In genomic region chr18:11885278-11885991, GRCh38 we compare ENCODE assay signal across 21 cellular contexts. TPM values are rescaled to one million over a fixed set of nuclear protein-coding genes. Genes with fewer than 3 reads are reported as not detected.
A peak's percentile ranks its signal among the peaks of the same experiment; 100 is the strongest.
DNase-seq lines count a peak whose midpoint lies in the region; ATAC-seq, FAIRE-seq and TF ChIP-seq lines count a peak whose summit lies in the region.
"Had no signal": no experiment of that assay in that cellular context is flagged by ENCODE, and none has a peak within 500 bp of the region (broad histone marks: within the 10 kb centered on the region; RNA-seq: fewer than 3 reads in every experiment).

No MANE protein-coding gene starts in this region.

- no peak for TF ChIP-seq RAD21 in HepG2 (CRISPR knock-in tag; IDR thresholded peaks at IDR 0.05)

- no peak for TF ChIP-seq CTCF in GM20000 (IDR thresholded peaks at IDR 0.05; ENCODE audit: extremely low read depth, missing control alignments)
- TF ChIP-seq CTCF in HepG2 (CRISPR knock-in tag; IDR thresholded peaks at IDR 0.05): no peak

- H3K9me3 ChIP-seq in HepG2 (ENCODE audit: low read length) (no peaks in the 10 kb centered on the region), trophoblast cell (ENCODE audit: insufficient read depth, low read depth, low read length) (peaks cover 2% of the 10 kb centered on the region)
- H3K9me3 ChIP-seq: Peyer's patch, testis had no signal

- H3K27ac ChIP-seq in HepG2 (ENCODE audit: extremely low read length, insufficient read depth, low read length) (peak overlapping the region; percentile 42), trophoblast cell (ENCODE audit: low read depth, low read length) (no peak overlapping the region)
- H3K27ac ChIP-seq: SK-N-MC, testis had no signal

- H3K4ac ChIP-seq in trophoblast cell (ENCODE audit: low read depth, low read length): no peak overlapping the region

- 28% methylated on average over 20 of the region's 22 CpGs for WGBS in HepG2 (ENCODE audit: low lambda C conversion rate)
- no CpG with 5 or more reads among the region's 22 CpGs for WGBS in trophoblast cell (ENCODE audit: extremely low coverage, insufficient coverage, insufficient read length)

- CTCF ChIA-PET in HepG2 (lab: Yijun Ruan, JAX; ENCODE audit: low intra/inter-chr PET ratio, low total read pairs): no interaction called here

- H3K27me3 ChIP-seq in HepG2 (ENCODE audit: control insufficient read depth in 1 of 2, insufficient read depth in 2 of 2, low read length in 2 of 2) (no peaks in the 10 kb centered on the region), trophoblast cell (ENCODE audit: insufficient read depth, low read length) (no peaks in the 10 kb centered on the region)
- H3K27me3 ChIP-seq: Peyer's patch, testis had no signal

- no peaks in the 10 kb centered on the region for H4K20me1 ChIP-seq in HepG2 (ENCODE audit: insufficient read depth, low read length)

- H4K91ac ChIP-seq in trophoblast cell (ENCODE audit: low read depth, low read length): no peak overlapping the region

- no peak for TF ChIP-seq POLR2A in HepG2 (IDR thresholded peaks at IDR 0.05; ENCODE audit: insufficient read depth in 1 of 2, low read depth in 2 of 2, low read length in 2 of 2)

- TF ChIP-seq EP300 in HepG2 (IDR thresholded peaks at IDR 0.05; ENCODE audit: low read depth in 2 of 2, low read length in 2 of 2) (no peak), HepG2 (CRISPR knock-in tag; IDR thresholded peaks at IDR 0.05; ENCODE audit: borderline replicate concordance) (no peak)

- peak; percentile 32 for DNase-seq in GM20000 (ENCODE audit: low spot score)
- DNase-seq in SIG-M5 treated with dmso at 0.1 percent for 504 hours (lab: John Stamatoyannopoulos, UW; ENCODE audit: unreplicated experiment): peak; percentile 66
- DNase-seq in HepG2 (ENCODE audit: low spot score): peak; percentile 73
- peak; percentile 31 for DNase-seq in renal cortical epithelial cell (ENCODE audit: low read depth)
- DNase-seq in NCI-H510A (lab: John Stamatoyannopoulos, UW): no peak
- no peak for DNase-seq in trophoblast cell
- no peak for DNase-seq in islet precursor cell
- DNase-seq: activated T-cell treated with anti-CD3 and anti-CD28 coated beads, Interleukin-2, amount 50 U/mL, for 48 hours; cerebellar nuclear complex; effector memory CD8-positive, alpha-beta T cell; immature natural killer cell; mammary epithelial cell; NCI-H1436; NCI-H2171; NCI-H774; nephron progenitor cell; stimulated activated CD4-positive, alpha-beta T cell treated with anti-CD3 and anti-CD28 coated beads, Interleukin-12 subunit alpha, Interleukin-12 subunit beta, amount 100 ng/mL, for 4 hours; testis had no signal

- H2BK120ac ChIP-seq in trophoblast cell (ENCODE audit: insufficient read depth, low read length, poor library complexity): no peak overlapping the region

- H3K36me3 ChIP-seq in HepG2 (replicated peaks in 1 of 2; ENCODE audit: control insufficient read depth in 1 of 2, insufficient read depth in 2 of 2, low read length in 2 of 2) (no peaks in the 10 kb centered on the region; a peak in 2 of 5 replicates), trophoblast cell (ENCODE audit: control insufficient read depth in 1 of 2, insufficient read depth in 2 of 2, low read length in 2 of 2) (peaks cover 7 to 13% of the 10 kb centered on the region in 2 experiments)

- H3K18ac ChIP-seq in trophoblast cell (ENCODE audit: low read length): no peak overlapping the region

- no peaks in the 10 kb centered on the region for H3K79me1 ChIP-seq in trophoblast cell (ENCODE audit: low read length)

- peak; percentile 94 for FAIRE-seq in HepG2 (lab: Jason Lieb, UNC)

- no peak overlapping the region for H4K8ac ChIP-seq in trophoblast cell (ENCODE audit: low read depth, low read length)

- H3K4me2 ChIP-seq in HepG2 (ENCODE audit: low read depth, low read length) (peak overlapping the region; percentile 59), trophoblast cell (ENCODE audit: low read length) (no peak overlapping the region)

- H3K14ac ChIP-seq in trophoblast cell (ENCODE audit: low read length): no peak overlapping the region

- no peak overlapping the region for H2AK5ac ChIP-seq in trophoblast cell (ENCODE audit: low read length)

- H3K9ac ChIP-seq in HepG2 (ENCODE audit: insufficient read depth, low read depth, low read length) (no peak overlapping the region), trophoblast cell (ENCODE audit: low read length) (no peak overlapping the region)

- intact Hi-C loops in HepG2 (cut with micrococcal nuclease; ENCODE audit: unreplicated experiment): no loop called here

- peak overlapping the region in 2 of 3 experiments; percentile 18 to 22; a peak in 2 of 6 replicates for H3K4me3 ChIP-seq in HepG2 (replicated peaks in 1 of 3; ENCODE audit: insufficient read depth in 1 of 3, low read depth in 2 of 3, low read length in 3 of 3)
- H3K4me3 ChIP-seq in trophoblast cell (ENCODE audit: low read depth, low read length): no peak overlapping the region
- H3K4me3 ChIP-seq: Peyer's patch, SK-N-MC, testis had no signal

- H2BK5ac ChIP-seq in trophoblast cell (ENCODE audit: low read depth, low read length, poor library complexity): no peak overlapping the region

- peak; percentile 97 for ATAC-seq in HepG2
- ATAC-seq in HG02970 (IDR thresholded peaks at IDR 0.05; ENCODE audit: low FRiP score, unreplicated experiment): no peak
- ATAC-seq: effector memory CD8-positive, alpha-beta T cell had no signal

- no peak overlapping the region for H4K12ac ChIP-seq in trophoblast cell (ENCODE audit: low read depth, low read length)

- POLR2A ChIA-PET in HepG2 (lab: Yijun Ruan, JAX): interaction anchor here (0.8 to 1.5 kb wide), 7 partner anchors 20 to 110 kb away, joined by 3 to 7 read pairs (median 4); partner anchors contain the start of genes IMPA2 and MPPE1

- H2AFZ ChIP-seq in HepG2 (ENCODE audit: low read length) (no peak overlapping the region), trophoblast cell (ENCODE audit: insufficient read depth, low read length, poor library complexity) (no peak overlapping the region)

- no peaks in the 10 kb centered on the region for H3K79me2 ChIP-seq in HepG2 (ENCODE audit: insufficient read depth, low read length)
- H3K79me2 ChIP-seq in trophoblast cell (ENCODE audit: control insufficient read depth, insufficient read depth, low read length, poor library complexity): no peaks in the 10 kb centered on the region

- H3K4me1 ChIP-seq in HepG2 (ENCODE audit: insufficient read depth, low read length): peaks cover 56% of the 10 kb centered on the region
- H3K4me1 ChIP-seq in trophoblast cell (ENCODE audit: control insufficient read depth in 1 of 2, insufficient read depth in 2 of 2, low read length in 2 of 2): peaks cover 3 to 6% of the 10 kb centered on the region in 2 experiments
- H3K4me1 ChIP-seq: testis had no signal

- in situ Hi-C loops in HepG2 (cut with HindIII; ENCODE audit: extremely low pct_ligation_motif_present, low pct_unique_long_range_greater_than_20kb): no loop called here

- BruUV-seq in HepG2 (replicated peaks; lab: Mats Ljungman, UMichigan): no TSS peak

- H2BK12ac ChIP-seq in trophoblast cell (ENCODE audit: low read length): no peak overlapping the region

- H3K23ac ChIP-seq in trophoblast cell (ENCODE audit: low read length): no peak overlapping the region

RNA-seq across cellular contexts. Expression of gene MPPE1, which starts 22.7 kb away (rescaled TPM):
- total RNA-seq in HepG2 (2016; rRNA removed; fragmentation: Illumina TruSeq; extraction: Trizol) (5.4 and 11.9 TPM in 2 replicates), renal cortical epithelial cell (20.1 and 37.6 TPM in 2 replicates)
- 9.1 and 12.1 TPM in 2 replicates for total RNA-seq in HepG2 (2016; cell fraction: cytosol; rRNA removed; fragmentation: Illumina TruSeq; extraction: Trizol; ENCODE audit: low read depth)
- 3.6 and 11.9 TPM in 2 replicates for total RNA-seq in HepG2 (2016; cell fraction: insoluble cytoplasmic fraction; rRNA removed; fragmentation: Illumina TruSeq; extraction: Trizol)
- 7.1 and 10.4 TPM in 2 replicates for total RNA-seq in HepG2 (2016; cell fraction: membrane; rRNA removed; fragmentation: Illumina TruSeq; extraction: Trizol)
- total RNA-seq in HepG2 (2016; cell fraction: nucleus; rRNA removed; fragmentation: Illumina TruSeq; extraction: Trizol): 19.6 and 20.7 TPM in 2 replicates
- polyA plus RNA-seq in HepG2 (2011; rRNA removed): 9.6 and 10.6 TPM in 2 replicates
- 5.0 and 6.2 TPM in 2 replicates for polyA plus RNA-seq in HepG2 (2011; cell fraction: cytosol; rRNA removed)
- 18.2 and 19.2 TPM in 2 replicates for polyA plus RNA-seq in HepG2 (2011; cell fraction: nucleus; rRNA removed)
- polyA plus RNA-seq in HepG2 (2012): 6.4 and 7.1 TPM in 2 replicates
- polyA plus RNA-seq in HepG2 (2016; cell fraction: cytosol; fragmentation: Illumina TruSeq; extraction: Trizol; ENCODE audit: low read depth): 14.6 and 22.2 TPM in 2 replicates
- polyA plus RNA-seq in HepG2 (2016; cell fraction: insoluble cytoplasmic fraction; fragmentation: Illumina TruSeq; extraction: Trizol; ENCODE audit: low read depth): 4.6 and 6.6 TPM in 2 replicates
- 8.0 and 12.4 TPM in 2 replicates for polyA plus RNA-seq in HepG2 (2016; cell fraction: membrane; fragmentation: Illumina TruSeq; extraction: Trizol; ENCODE audit: low read depth)
- 31.1 and 36.4 TPM in 2 replicates for polyA plus RNA-seq in HepG2 (2016; cell fraction: nucleus; fragmentation: Illumina TruSeq; extraction: Trizol; ENCODE audit: insufficient read depth, low read depth)
- polyA minus RNA-seq in HepG2 (2011; rRNA and poly(A)+ RNA removed; ENCODE audit: low replicate concordance): 8.2 and 19.5 TPM in 2 replicates
- polyA minus RNA-seq in HepG2 (2011; cell fraction: cytosol; rRNA and poly(A)+ RNA removed): 3.4 and 4.1 TPM in 2 replicates
- polyA minus RNA-seq in HepG2 (2011; cell fraction: nucleus; rRNA and poly(A)+ RNA removed): 21.0 and 21.2 TPM in 2 replicates
- polyA plus RNA-seq in trophoblast cell (2013): 8.7 and 9.5 TPM in 2 replicates

RNA-seq across cellular contexts. Expression of gene CHMP1B, which starts 34.2 kb away (rescaled TPM):
- total RNA-seq in HepG2 (2016; rRNA removed; fragmentation: Illumina TruSeq; extraction: Trizol) (18.8 and 24.0 TPM in 2 replicates), renal cortical epithelial cell (106 and 118 TPM in 2 replicates)
- 4.1 TPM in 2 replicates for total RNA-seq in HepG2 (2016; cell fraction: cytosol; rRNA removed; fragmentation: Illumina TruSeq; extraction: Trizol; ENCODE audit: low read depth)
- 18.9 and 22.7 TPM in 2 replicates for total RNA-seq in HepG2 (2016; cell fraction: insoluble cytoplasmic fraction; rRNA removed; fragmentation: Illumina TruSeq; extraction: Trizol)
- 8.7 and 9.1 TPM in 2 replicates for total RNA-seq in HepG2 (2016; cell fraction: membrane; rRNA removed; fragmentation: Illumina TruSeq; extraction: Trizol)
- 15.1 and 15.2 TPM in 2 replicates for total RNA-seq in HepG2 (2016; cell fraction: nucleus; rRNA removed; fragmentation: Illumina TruSeq; extraction: Trizol)
- polyA plus RNA-seq in HepG2 (2011; rRNA removed): 19.1 and 20.2 TPM in 2 replicates
- polyA plus RNA-seq in HepG2 (2011; cell fraction: cytosol; rRNA removed): 19.1 and 22.1 TPM in 2 replicates
- polyA plus RNA-seq in HepG2 (2011; cell fraction: nucleus; rRNA removed): 6.4 and 8.0 TPM in 2 replicates
- 23.0 and 26.4 TPM in 2 replicates for polyA plus RNA-seq in HepG2 (2012)
- polyA plus RNA-seq in HepG2 (2016; cell fraction: cytosol; fragmentation: Illumina TruSeq; extraction: Trizol; ENCODE audit: low read depth): 2.7 and 2.9 TPM in 2 replicates
- 29.6 and 30.5 TPM in 2 replicates for polyA plus RNA-seq in HepG2 (2016; cell fraction: insoluble cytoplasmic fraction; fragmentation: Illumina TruSeq; extraction: Trizol; ENCODE audit: low read depth)
- 5.7 and 6.2 TPM in 2 replicates for polyA plus RNA-seq in HepG2 (2016; cell fraction: membrane; fragmentation: Illumina TruSeq; extraction: Trizol; ENCODE audit: low read depth)
- 21.5 and 22.8 TPM in 2 replicates for polyA plus RNA-seq in HepG2 (2016; cell fraction: nucleus; fragmentation: Illumina TruSeq; extraction: Trizol; ENCODE audit: insufficient read depth, low read depth)
- polyA minus RNA-seq in HepG2 (2011; rRNA and poly(A)+ RNA removed; ENCODE audit: low replicate concordance): 15.1 and 30.4 TPM in 2 replicates
- 11.8 and 14.1 TPM in 2 replicates for polyA minus RNA-seq in HepG2 (2011; cell fraction: cytosol; rRNA and poly(A)+ RNA removed)
- polyA minus RNA-seq in HepG2 (2011; cell fraction: nucleus; rRNA and poly(A)+ RNA removed): 12.7 and 15.6 TPM in 2 replicates
- 34.8 and 35.1 TPM in 2 replicates for polyA plus RNA-seq in trophoblast cell (2013)

Comparison
In these comparisons a context has a peak if more than half of its experiments do, and no peak if none do; other contexts are left out.
1. DNase-seq: peak in GM20000 (single experiment), SIG-M5 treated with dmso at 0.1 percent for 504 hours (single experiment), HepG2 (single experiment) and renal cortical epithelial cell (single experiment); none in NCI-H510A (single experiment), trophoblast cell (0 of 2) and islet precursor cell (single experiment).